In the genomic region with DNA sequence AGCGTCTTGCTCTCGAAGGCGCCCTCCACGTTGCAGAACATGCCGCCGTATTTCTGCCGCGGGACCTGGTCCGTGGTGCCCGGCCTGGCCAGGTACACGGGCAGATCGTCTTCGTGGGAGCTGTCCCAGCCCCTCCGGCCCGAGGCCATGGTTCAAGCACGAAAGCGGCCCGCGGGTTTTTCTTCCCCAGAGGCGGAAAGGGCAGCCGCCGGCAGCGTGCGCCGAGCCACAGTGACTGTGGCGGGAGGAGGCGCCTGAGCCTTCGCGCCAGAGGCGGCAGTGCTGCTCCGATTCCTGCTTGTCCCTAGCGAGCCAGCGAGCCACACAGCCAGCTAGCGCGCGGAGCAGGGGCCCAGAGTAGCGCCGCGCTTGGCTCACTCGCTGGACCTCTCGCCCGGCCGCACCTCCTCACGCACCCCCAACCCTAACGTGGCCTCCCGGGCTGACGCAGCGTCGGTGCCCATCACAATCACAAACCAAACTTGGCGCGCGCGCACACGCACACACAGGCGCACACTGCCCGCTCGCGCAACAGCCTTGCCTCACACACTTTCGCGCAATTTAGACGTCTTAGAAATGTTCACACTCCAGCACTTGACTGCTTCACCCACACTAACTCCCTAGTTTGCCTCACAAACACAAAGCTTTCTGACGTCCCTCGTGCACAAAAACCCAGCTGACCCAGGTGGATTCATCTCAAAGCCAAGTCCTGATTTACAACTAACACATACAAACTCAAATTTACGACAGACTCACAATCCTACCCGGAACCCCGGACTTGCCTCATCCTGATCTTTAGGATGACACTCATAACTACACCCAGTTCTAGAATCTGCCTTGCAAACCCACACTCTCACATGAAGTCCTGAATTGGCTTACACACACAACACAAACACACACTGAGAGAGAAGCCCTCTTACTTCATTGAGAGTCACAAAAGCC, we compare ENCODE assay signal across 9 cellular contexts. TPM values are rescaled to one million over a fixed set of nuclear protein-coding genes. Genes with fewer than 3 reads are reported as not detected.
DNase-seq lines count a peak whose midpoint lies in the region; ATAC-seq and TF ChIP-seq lines count a peak whose summit lies in the region.
"Had no signal": no experiment of that assay in that cellular context is flagged by ENCODE, and none has a peak within 500 bp of the region (broad histone marks: within the 10 kb centered on the region; RNA-seq: fewer than 3 reads in every experiment).

A gene (minus strand): TSS at position 359 of the 942 bp plus-strand sequence. CDS start 210 bp downstream, at position 149.

- H3K36me3 Mint-ChIP-seq in activated CD4-positive, alpha-beta T cell treated with anti-CD3 and anti-CD28 coated beads, Interleukin-2, amount 10 ng/mL, durations not matched to agents 24 days and 14 days (ENCODE audit: low read depth), result no peaks in the 10 kb centered on the region
- no peaks in the 10 kb centered on the region for H3K36me3 Mint-ChIP-seq in MCF 10A (ENCODE audit: insufficient read depth, unreplicated experiment)
- H3K36me3 Mint-ChIP-seq: activated naive CD4-positive, alpha-beta T cell treated with anti-CD3 and anti-CD28 coated beads, Interleukin-2, amount 50 U/mL, for 24 hours had no signal

- no peaks in the 10 kb centered on the region for H3K9me3 Mint-ChIP-seq in activated CD4-positive, alpha-beta T cell treated with anti-CD3 and anti-CD28 coated beads, Interleukin-2, amount 10 ng/mL, durations not matched to agents 24 days and 14 days
- H3K9me3 Mint-ChIP-seq in MCF 10A (ENCODE audit: unreplicated experiment), result no peaks in the 10 kb centered on the region
- H3K9me3 Mint-ChIP-seq: activated naive CD4-positive, alpha-beta T cell treated with anti-CD3 and anti-CD28 coated beads, Interleukin-2, amount 50 U/mL, for 24 hours had no signal

- POLR2A ChIA-PET in MCF 10A (lab: Yijun Ruan, JAX), result interaction anchor here (0.7 to 1.0 kb wide), 5 partner anchors 9 to 263 kb away, joined by 3 to 5 read pairs (median 3); no protein-coding TSS in a partner anchor

- H3K4me3 ChIP-seq in iPS DF 6.9 (ENCODE audit: low read length), result peak within 1 kb of the TSS; percentile 43

- peaks cover 6% of the 10 kb centered on the region for H3K4me1 Mint-ChIP-seq in activated CD4-positive, alpha-beta T cell treated with anti-CD3 and anti-CD28 coated beads, Interleukin-2, amount 10 ng/mL, durations not matched to agents 24 days and 14 days
- H3K4me1 Mint-ChIP-seq in MCF 10A (ENCODE audit: insufficient read depth, unreplicated experiment), result peaks cover 14% of the 10 kb centered on the region

- H3K9me3 ChIP-seq in iPS DF 6.9 (ENCODE audit: control insufficient read depth, insufficient read depth, low read length), result no peaks in the 10 kb centered on the region

- peak within 1 kb of the TSS; percentile 10 for H3K4me3 Mint-ChIP-seq in activated CD4-positive, alpha-beta T cell treated with anti-CD3 and anti-CD28 coated beads, Interleukin-2, amount 10 ng/mL, durations not matched to agents 24 days and 14 days
- H3K4me3 Mint-ChIP-seq in MCF 10A (ENCODE audit: unreplicated experiment), result peak within 1 kb of the TSS; percentile 73
- H3K4me3 Mint-ChIP-seq: activated naive CD4-positive, alpha-beta T cell treated with anti-CD3 and anti-CD28 coated beads, Interleukin-2, amount 50 U/mL, for 24 hours had no signal

- H3K36me3 ChIP-seq in iPS DF 6.9 (ENCODE audit: control insufficient read depth, insufficient read depth, low read length), result no peaks in the 10 kb centered on the region

- WGBS in iPS DF 6.9 (ENCODE audit: insufficient coverage, insufficient read length), result no CpG with 5 or more reads among the region's 66 CpGs

- intact Hi-C loops in activated CD4-positive, alpha-beta T cell treated with anti-CD3 and anti-CD28 coated beads, Interleukin-2, amount 10 ng/mL, durations not matched to agents 24 days and 14 days (cut with micrococcal nuclease), result no loop called here
- intact Hi-C loops in MCF 10A (cut with micrococcal nuclease), result loop anchor here (2.0 to 5.0 kb wide), 2 partner anchors 47 to 67 kb away; no protein-coding TSS in a partner anchor

- peaks cover 33% of the 10 kb centered on the region for H3K27me3 Mint-ChIP-seq in activated CD4-positive, alpha-beta T cell treated with anti-CD3 and anti-CD28 coated beads, Interleukin-2, amount 10 ng/mL, durations not matched to agents 24 days and 14 days
- H3K27me3 Mint-ChIP-seq in MCF 10A (ENCODE audit: insufficient read depth, unreplicated experiment), result peaks cover 32% of the 10 kb centered on the region

- DNase-seq in activated CD4-positive, alpha-beta T cell treated with anti-CD3 and anti-CD28 coated beads, Interleukin-2, amount 10 ng/mL, durations not matched to agents 24 days and 14 days, result peak; percentile 56
- DNase-seq in activated CD4-positive, alpha-beta T cell treated with anti-CD3 and anti-CD28 coated beads, Interleukin-2, amount 50 U/mL, for 1 hour, result no peak
- DNase-seq in NCI-H2227 treated with DMSO at 0.1 percent for 48 hours (lab: John Stamatoyannopoulos, UW) (peak; percentile 43), MCF 10A (ENCODE audit: unreplicated experiment) (peak; percentile 69), iPS DF 6.9 (ENCODE audit: low read depth, low spot score) (peak; percentile 39), retina (peak; percentile 90), MV-4-11 (lab: John Stamatoyannopoulos, UW) (no peak)

- H3K27ac Mint-ChIP-seq in activated CD4-positive, alpha-beta T cell treated with anti-CD3 and anti-CD28 coated beads, Interleukin-2, amount 10 ng/mL, durations not matched to agents 24 days and 14 days, result no peak within 1 kb of the TSS
- peak within 1 kb of the TSS; percentile 21 for H3K27ac Mint-ChIP-seq in MCF 10A (ENCODE audit: low read depth, unreplicated experiment)
- H3K27ac Mint-ChIP-seq: activated naive CD4-positive, alpha-beta T cell treated with anti-CD3 and anti-CD28 coated beads, Interleukin-2, amount 50 U/mL, for 24 hours had no signal

- H3K4me1 ChIP-seq in iPS DF 6.9 (ENCODE audit: control insufficient read depth, insufficient read depth, low read length), result no peaks in the 10 kb centered on the region

- CTCF ChIA-PET in MCF 10A (lab: Yijun Ruan, JAX), result interaction anchor here (0.6 to 2.5 kb wide), 17 partner anchors 11 to 501 kb away, joined by 3 to 15 read pairs (median 4); no protein-coding TSS in a partner anchor

- H3K27me3 ChIP-seq in iPS DF 6.9 (ENCODE audit: control insufficient read depth, insufficient read depth, low read length), result peaks cover 3% of the 10 kb centered on the region; the same call in 1 of the 2 replicates

- ATAC-seq in HG03378 (IDR thresholded peaks at IDR 0.05; ENCODE audit: unreplicated experiment), result no peak

- peak; percentile 25 for TF ChIP-seq CTCF in MCF 10A (IDR thresholded peaks at IDR 0.05; ENCODE audit: unreplicated experiment)

- no peak within 1 kb of the TSS for H3K27ac ChIP-seq in iPS DF 6.9 (ENCODE audit: low read length)

- no TSS peak for BruUV-seq in MCF 10A (replicated peaks; lab: Mats Ljungman, UMichigan)

RNA-seq across cellular contexts. Expression of the gene that starts here (rescaled TPM):
- total RNA-seq in activated CD4-positive, alpha-beta T cell treated with anti-CD3 and anti-CD28 coated beads, Interleukin-2, amount 10 ng/mL, durations not matched to agents 24 days and 14 days, result 0.14 and 0.40 TPM in 2 replicates
- 8.2 and 8.9 TPM in 2 replicates for total RNA-seq in MCF 10A (2022)

Comparison
In these comparisons a context has a peak if more than half of its experiments do, and no peak if none do; other contexts are left out.
1. Peak in DNase-seq in activated CD4-positive, alpha-beta T cell treated with anti-CD3 and anti-CD28 coated beads, Interleukin-2, amount 10 ng/mL, durations not matched to agents 24 days and 14 days; RNA of the gene not detected or under 1 TPM.
2. DNase-seq: peak in NCI-H2227 treated with DMSO at 0.1 percent for 48 hours (single experiment), MCF 10A (single experiment), iPS DF 6.9 (single experiment) and retina (single experiment); none in activated CD4-positive, alpha-beta T cell treated with anti-CD3 and anti-CD28 coated beads, Interleukin-2, amount 50 U/mL, for 1 hour (single experiment) and MV-4-11 (single experiment).